ENCODE assay signal across 8 cellular contexts in genomic region chr19:4916292-4917082, GRCh38. TPM values are rescaled to one million over a fixed set of nuclear protein-coding genes. Genes with fewer than 3 reads are reported as not detected.
DNase-seq lines count a peak whose midpoint lies in the region; ATAC-seq and TF ChIP-seq lines count a peak whose summit lies in the region.
"Had no signal": no experiment of that assay in that cellular context is flagged by ENCODE, and none has a peak within 500 bp of the region (broad histone marks: within the 10 kb centered on the region; RNA-seq: fewer than 3 reads in every experiment).

No MANE protein-coding gene starts in this region.

- H3K4me3 Mint-ChIP-seq in H9: no peak overlapping the region
- H3K4me3 Mint-ChIP-seq in activated CD8-positive, alpha-beta memory T cell treated with anti-CD3 and anti-CD28 coated beads, Interleukin-2, amount 10 ng/mL, durations not matched to agents 7 days and 5 days: peak overlapping the region; percentile 81

- H3K9me3 ChIP-seq in H9 (ENCODE audit: control insufficient read depth, low read depth, low read length) (no peaks in the 10 kb centered on the region), subcutaneous abdominal adipose tissue (ENCODE audit: control insufficient read depth in 5 of 5, low read length in 5 of 5) (no peaks in the 10 kb centered on the region), A673 (ENCODE audit: low read depth, low read length, poor library complexity, severe bottlenecking) (no peaks in the 10 kb centered on the region)

- no CpG with 5 or more reads among the region's 41 CpGs for WGBS in H9 (ENCODE audit: extremely low coverage, insufficient read length, low lambda C conversion rate)

- no peak for TF ChIP-seq CTCF in H9 (conservative IDR thresholded peaks at IDR 0.05)
- no peak for TF ChIP-seq CTCF in A673 (conservative IDR thresholded peaks at IDR 0.05; ENCODE audit: low read depth, low read length)

- no peak overlapping the region for H2BK5ac ChIP-seq in H9 (ENCODE audit: insufficient read length, low read length)

- peaks cover 8% of the 10 kb centered on the region for H4K20me1 ChIP-seq in H9 (ENCODE audit: control insufficient read depth, insufficient read depth, insufficient read length)

- H4K91ac ChIP-seq in H9 (ENCODE audit: insufficient read length, low read depth, low read length): no peak overlapping the region

- no peak overlapping the region for H3K56ac ChIP-seq in H9 (ENCODE audit: insufficient read length, low read depth, low read length)

- H3K27ac Mint-ChIP-seq in H9: peak overlapping the region; percentile 55 to 80 (median 77); a peak in 3 of 7 replicates
- peak overlapping the region; percentile 91 for H3K27ac Mint-ChIP-seq in activated CD8-positive, alpha-beta memory T cell treated with anti-CD3 and anti-CD28 coated beads, Interleukin-2, amount 10 ng/mL, durations not matched to agents 7 days and 5 days

- H2BK12ac ChIP-seq in H9 (ENCODE audit: insufficient read length, low read depth, low read length): no peak overlapping the region

- H3K79me1 ChIP-seq in H9 (ENCODE audit: insufficient read depth, low read depth, low read length, poor library complexity, severe bottlenecking): no peaks in the 10 kb centered on the region

- H2BK15ac ChIP-seq in H9 (ENCODE audit: low read depth, low read length): no peak overlapping the region

- CTCF ChIA-PET in activated CD8-positive, alpha-beta memory T cell treated with anti-CD3 and anti-CD28 coated beads, Interleukin-2, amount 10 ng/mL, durations not matched to agents 7 days and 5 days (lab: Charles Lee): interaction anchor here (0.6 to 11.0 kb wide), 12 partner anchors 8 to 192 kb away, joined by 3 to 240 read pairs (median 4); partner anchors contain the start of genes FEM1A and PLIN3
- CTCF ChIA-PET in A673 (lab: Charles Lee): interaction anchor here (0.6 kb wide), 1 partner anchor 125 kb away, joined by 4 read pairs; the partner anchor contains the start of gene FEM1A

- no peak overlapping the region for H2BK120ac ChIP-seq in H9 (ENCODE audit: low read depth, low read length, poor library complexity, severe bottlenecking)

- H2AFZ ChIP-seq in H9 (ENCODE audit: low read length): no peak overlapping the region

- no peak overlapping the region for H3K18ac ChIP-seq in H9 (ENCODE audit: insufficient read length, low read depth, low read length)

- no peak overlapping the region for H4K5ac ChIP-seq in H9 (ENCODE audit: insufficient read length, low read depth, low read length)

- H3K9ac ChIP-seq in H9 (ENCODE audit: extremely low read depth, insufficient read length, low read length): no peak overlapping the region
- H3K9ac ChIP-seq in subcutaneous abdominal adipose tissue (ENCODE audit: low read length in 5 of 5): peak overlapping the region in 3 of 5 donors; percentile 46 to 71 (median 52)

- peaks cover 15 to 19% of the 10 kb centered on the region in 2 experiments for H3K4me1 Mint-ChIP-seq in H9
- peaks cover 61% of the 10 kb centered on the region for H3K4me1 Mint-ChIP-seq in activated CD8-positive, alpha-beta memory T cell treated with anti-CD3 and anti-CD28 coated beads, Interleukin-2, amount 10 ng/mL, durations not matched to agents 7 days and 5 days

- no peak overlapping the region for H3K4ac ChIP-seq in H9 (ENCODE audit: low read depth, low read length)

- H3K23me2 ChIP-seq in H9 (ENCODE audit: insufficient read length, low read depth, low read length, poor library complexity, severe bottlenecking): no peaks in the 10 kb centered on the region

- H4K8ac ChIP-seq in H9 (replicated peaks; ENCODE audit: insufficient read length, low read depth, low read length): no peak overlapping the region

- no peaks in the 10 kb centered on the region for H3K27me3 Mint-ChIP-seq in H9 (ENCODE audit: low read depth)
- no peaks in the 10 kb centered on the region for H3K27me3 Mint-ChIP-seq in activated CD8-positive, alpha-beta memory T cell treated with anti-CD3 and anti-CD28 coated beads, Interleukin-2, amount 10 ng/mL, durations not matched to agents 7 days and 5 days

- peaks cover 23% of the 10 kb centered on the region; the same call in 1 of the 2 replicates for H3K79me2 ChIP-seq in H9 (ENCODE audit: insufficient read depth, low read length)

- H3K27ac ChIP-seq in H9 (ENCODE audit: insufficient read length, low read depth, low read length): no peak overlapping the region
- no peak overlapping the region for H3K27ac ChIP-seq in subcutaneous abdominal adipose tissue (ENCODE audit: low read depth, low read length)
- H3K27ac ChIP-seq in A673 (ENCODE audit: low read depth, low read length, poor library complexity, severe bottlenecking): no peak overlapping the region

- H3K4me2 ChIP-seq in H9 (ENCODE audit: insufficient read depth, insufficient read length, low read length): no peak overlapping the region

- POLR2A ChIA-PET in A673 (lab: Charles Lee; ENCODE audit: low non-redundant PET): no interaction called here

- intact Hi-C loops in A673 (cut with micrococcal nuclease; ENCODE audit: unreplicated experiment): no loop called here

- H3K36me3 ChIP-seq in subcutaneous abdominal adipose tissue (ENCODE audit: control insufficient read depth in 5 of 5, insufficient read depth in 5 of 5, low read length in 5 of 5) (no peaks in the 10 kb centered on the region), A673 (ENCODE audit: insufficient read depth, low read length, poor library complexity, severe bottlenecking) (peaks cover 84% of the 10 kb centered on the region)

- H3K4me1 ChIP-seq in H9 (ENCODE audit: insufficient read depth, low read length): no peaks in the 10 kb centered on the region
- peaks cover 0 to 30% (median 21%) of the 10 kb centered on the region in 5 donors for H3K4me1 ChIP-seq in subcutaneous abdominal adipose tissue (ENCODE audit: control insufficient read depth in 5 of 5, insufficient read depth in 5 of 5, low read length in 5 of 5)
- peaks cover 25% of the 10 kb centered on the region for H3K4me1 ChIP-seq in A673 (ENCODE audit: insufficient read depth, low read length, poor library complexity, severe bottlenecking)

- no peak overlapping the region for H3K14ac ChIP-seq in H9 (ENCODE audit: insufficient read depth, low read length)

- H3T11ph ChIP-seq in H9 (ENCODE audit: low read length): no peak overlapping the region

- no peaks in the 10 kb centered on the region for H3K27me3 ChIP-seq in H9 (ENCODE audit: insufficient read depth, low read length)
- peaks cover 0 to 4% (median 0%) of the 10 kb centered on the region in 5 donors for H3K27me3 ChIP-seq in subcutaneous abdominal adipose tissue (ENCODE audit: control insufficient read depth in 5 of 5, insufficient read depth in 4 of 5, low read length in 5 of 5)
- H3K27me3 ChIP-seq in A673 (replicated peaks; ENCODE audit: insufficient read depth, low read depth, low read length, poor library complexity): no peaks in the 10 kb centered on the region

- H2AK5ac ChIP-seq in H9 (ENCODE audit: insufficient read length, low read length): no peak overlapping the region

- H2BK20ac ChIP-seq in H9 (ENCODE audit: low read depth, low read length, poor library complexity, severe bottlenecking): no peak overlapping the region

- peaks cover 28 to 79% (median 69%) of the 10 kb centered on the region in 3 experiments; a peak in 6 of 7 replicates for H3K36me3 Mint-ChIP-seq in H9 (ENCODE audit: insufficient read depth in 1 of 3, low read depth in 3 of 3)
- peaks cover 58% of the 10 kb centered on the region for H3K36me3 Mint-ChIP-seq in activated CD8-positive, alpha-beta memory T cell treated with anti-CD3 and anti-CD28 coated beads, Interleukin-2, amount 10 ng/mL, durations not matched to agents 7 days and 5 days

- peak; percentile 31 for ATAC-seq in activated CD8-positive, alpha-beta memory T cell treated with anti-CD3 and anti-CD28 coated beads, Interleukin-2, amount 10 ng/mL, durations not matched to agents 7 days and 5 days
- ATAC-seq in left lobe of liver: peak; percentile 37
- ATAC-seq: left cardiac atrium had no signal

- no peak overlapping the region for H3K23ac ChIP-seq in H9 (ENCODE audit: insufficient read length, low read depth, low read length)

- BruUV-seq in A673 (replicated peaks; lab: Mats Ljungman, UMichigan): no TSS peak

- no peaks in the 10 kb centered on the region for H3K9me3 Mint-ChIP-seq in H9
- no peaks in the 10 kb centered on the region for H3K9me3 Mint-ChIP-seq in activated CD8-positive, alpha-beta memory T cell treated with anti-CD3 and anti-CD28 coated beads, Interleukin-2, amount 10 ng/mL, durations not matched to agents 7 days and 5 days (ENCODE audit: low read depth)

- H3K4me3 ChIP-seq in subcutaneous abdominal adipose tissue (ENCODE audit: low read depth in 1 of 5, low read length in 5 of 5) (peak overlapping the region; percentile 39 to 67 (median 55)), A673 (ENCODE audit: low read depth, low read length, poor library complexity, severe bottlenecking) (no peak overlapping the region)

- DNase-seq in H9 (no peak), left lobe of liver (ENCODE audit: low spot score) (no peak), NCI-H2107 (lab: John Stamatoyannopoulos, UW) (no peak), A673 (ENCODE audit: low spot score) (no peak), HT-29 (ENCODE audit: low spot score) (no peak)
- peak; percentile 69 for DNase-seq in activated CD8-positive, alpha-beta memory T cell treated with anti-CD3 and anti-CD28 coated beads, Interleukin-2, amount 10 ng/mL, durations not matched to agents 7 days and 5 days
- DNase-seq: left cardiac atrium had no signal

RNA-seq across cellular contexts. Expression of gene UHRF1, which starts 7.2 kb away (rescaled TPM):
- total RNA-seq in H9 (2021) (106 and 111 TPM in 2 replicates), left lobe of liver (0.45 TPM), A673 (2021) (192 and 203 TPM in 2 replicates)
- total RNA-seq in activated CD8-positive, alpha-beta memory T cell treated with anti-CD3 and anti-CD28 coated beads, Interleukin-2, amount 10 ng/mL, durations not matched to agents 7 days and 5 days: 100 to 1,000 TPM; 149 to 154 TPM
- total RNA-seq in HT-29 (2014; rRNA removed; shearing (Covaris generic)): 93.3 and 95.9 TPM in 2 replicates

RNA-seq across cellular contexts. Expression of gene ARRDC5, which starts 13.8 kb away (rescaled TPM):
- not detected in 2 replicates for total RNA-seq in H9 (2021)
- total RNA-seq in activated CD8-positive, alpha-beta memory T cell treated with anti-CD3 and anti-CD28 coated beads, Interleukin-2, amount 10 ng/mL, durations not matched to agents 7 days and 5 days: under 1 TPM; 0.26 to 0.58 TPM
- total RNA-seq in left lobe of liver: not detected
- total RNA-seq in A673 (2021): not detected in 2 replicates
- not detected in 2 replicates for total RNA-seq in HT-29 (2014; rRNA removed; shearing (Covaris generic))

RNA-seq across cellular contexts. Expression of gene PLIN3, which starts 49.0 kb away (rescaled TPM):
- total RNA-seq in H9 (2021) (61.8 and 63.7 TPM in 2 replicates), left lobe of liver (12.0 TPM), A673 (2021) (30.6 and 39.9 TPM in 2 replicates)
- total RNA-seq in activated CD8-positive, alpha-beta memory T cell treated with anti-CD3 and anti-CD28 coated beads, Interleukin-2, amount 10 ng/mL, durations not matched to agents 7 days and 5 days: 10 to 100 TPM; 29.0 to 32.4 TPM
- total RNA-seq in HT-29 (2014; rRNA removed; shearing (Covaris generic)): 69.6 and 70.9 TPM in 2 replicates

RNA-seq across cellular contexts. Expression of gene KDM4B, which starts 52.4 kb away (rescaled TPM):
- total RNA-seq in H9 (2021): 41.8 and 43.7 TPM in 2 replicates
- 10 to 100 TPM; 31.2 to 42.3 TPM for total RNA-seq in activated CD8-positive, alpha-beta memory T cell treated with anti-CD3 and anti-CD28 coated beads, Interleukin-2, amount 10 ng/mL, durations not matched to agents 7 days and 5 days
- 38.1 TPM for total RNA-seq in left lobe of liver
- total RNA-seq in A673 (2021): 30.0 and 34.8 TPM in 2 replicates
- total RNA-seq in HT-29 (2014; rRNA removed; shearing (Covaris generic)): 7.2 and 7.8 TPM in 2 replicates

Comparison
In these comparisons a context has a peak if more than half of its experiments do, and no peak if none do; other contexts are left out.
1. RNA of gene UHRF1, which starts 7.2 kb away (total RNA-seq): 192 to 203 TPM in A673, 149 to 154 TPM in activated CD8-positive, alpha-beta memory T cell treated with anti-CD3 and anti-CD28 coated beads, Interleukin-2, amount 10 ng/mL, durations not matched to agents 7 days and 5 days, 106 to 111 TPM in H9 and 93.3 to 95.9 TPM in HT-29; 0.45 TPM in left lobe of liver (single experiment); every median in the first group is over 10 times any median in the second.